Comparison of ENCODE assay signal across 8 cellular contexts in genomic region chr6:129709909-129710721, GRCh38. TPM values are rescaled to one million over a fixed set of nuclear protein-coding genes. Genes with fewer than 3 reads are reported as not detected.
A peak's percentile ranks its signal among the peaks of the same experiment; 100 is the strongest.
DNase-seq lines count a peak whose midpoint lies in the region; ATAC-seq and TF ChIP-seq lines count a peak whose summit lies in the region.

A gene with protein sequence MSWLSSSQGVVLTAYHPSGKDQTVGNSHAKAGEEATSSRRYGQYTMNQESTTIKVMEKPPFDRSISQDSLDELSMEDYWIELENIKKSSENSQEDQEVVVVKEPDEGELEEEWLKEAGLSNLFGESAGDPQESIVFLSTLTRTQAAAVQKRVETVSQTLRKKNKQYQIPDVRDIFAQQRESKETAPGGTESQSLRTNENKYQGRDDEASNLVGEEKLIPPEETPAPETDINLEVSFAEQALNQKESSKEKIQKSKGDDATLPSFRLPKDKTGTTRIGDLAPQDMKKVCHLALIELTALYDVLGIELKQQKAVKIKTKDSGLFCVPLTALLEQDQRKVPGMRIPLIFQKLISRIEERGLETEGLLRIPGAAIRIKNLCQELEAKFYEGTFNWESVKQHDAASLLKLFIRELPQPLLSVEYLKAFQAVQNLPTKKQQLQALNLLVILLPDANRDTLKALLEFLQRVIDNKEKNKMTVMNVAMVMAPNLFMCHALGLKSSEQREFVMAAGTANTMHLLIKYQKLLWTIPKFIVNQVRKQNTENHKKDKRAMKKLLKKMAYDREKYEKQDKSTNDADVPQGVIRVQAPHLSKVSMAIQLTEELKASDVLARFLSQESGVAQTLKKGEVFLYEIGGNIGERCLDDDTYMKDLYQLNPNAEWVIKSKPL (minus strand): TSS chr6:129710177. CDS start chr6:129710136, 41 bp downstream.

- no peak within 1 kb of the TSS for H2AK5ac ChIP-seq in trophoblast cell (ENCODE audit: low read length)

- peak within 1 kb of the TSS; percentile 41 for H3K14ac ChIP-seq in trophoblast cell (ENCODE audit: low read length)

- H3K9me3 ChIP-seq in cardiac muscle cell (ENCODE audit: low read depth) (no peaks in the 10 kb centered on the region), trophoblast cell (ENCODE audit: insufficient read depth, low read depth, low read length) (no peaks in the 10 kb centered on the region)

- H3K27me3 Mint-ChIP-seq in type B pancreatic cell: peaks cover 4% of the 10 kb centered on the region

- H3K36me3 ChIP-seq in cardiac muscle cell (no peaks in the 10 kb centered on the region), trophoblast cell (ENCODE audit: control insufficient read depth in 1 of 2, insufficient read depth in 2 of 2, low read length in 2 of 2) (no peaks in the 10 kb centered on the region)

- H3K4me3 ChIP-seq in cardiac muscle cell (peak within 1 kb of the TSS; percentile 33), trophoblast cell (ENCODE audit: low read depth, low read length) (peak within 1 kb of the TSS; percentile 76)

- peaks cover 2% of the 10 kb centered on the region for H3K79me1 ChIP-seq in trophoblast cell (ENCODE audit: low read length)

- peak; percentile 9; the same call in 1 of the 2 replicates for TF ChIP-seq RAD21 in Ishikawa (IDR thresholded peaks at IDR 0.05; ENCODE audit: low read depth)

- WGBS in trophoblast cell (ENCODE audit: extremely low coverage, insufficient coverage, insufficient read length): no CpG with 5 or more reads among the region's 28 CpGs

- peaks cover 22% of the 10 kb centered on the region for H3K4me1 Mint-ChIP-seq in type B pancreatic cell (ENCODE audit: unreplicated experiment)

- peak; percentile 97 for DNase-seq in Daoy (ENCODE audit: low read depth)
- peak; percentile 80 for DNase-seq in SKM-1 (lab: John Stamatoyannopoulos, UW; ENCODE audit: unreplicated experiment)
- peak; percentile 32 for DNase-seq in activated naive CD8-positive, alpha-beta T cell treated with anti-CD3 and anti-CD28 coated beads, Interleukin-2, amount 50 U/mL, for 16 hours (ENCODE audit: low read depth, low spot score)
- DNase-seq in cardiac muscle cell (ENCODE audit: low read depth in 1 of 2, low spot score in 1 of 2): peak; percentile 91 to 96
- peak; percentile 94 to 95 for DNase-seq in trophoblast cell
- DNase-seq in type B pancreatic cell (ENCODE audit: extremely low spot score, unreplicated experiment): peak; percentile 79

- no peaks in the 10 kb centered on the region for H3K36me3 Mint-ChIP-seq in type B pancreatic cell

- H3K79me2 ChIP-seq in trophoblast cell (ENCODE audit: control insufficient read depth, insufficient read depth, low read length, poor library complexity): peaks cover 4% of the 10 kb centered on the region

- no peak within 1 kb of the TSS for H4K12ac ChIP-seq in trophoblast cell (ENCODE audit: low read depth, low read length)

- no peak for TF ChIP-seq EP300 in Ishikawa (IDR thresholded peaks at IDR 0.05; ENCODE audit: borderline replicate concordance)

- H2BK120ac ChIP-seq in trophoblast cell (ENCODE audit: insufficient read depth, low read length, poor library complexity): peak within 1 kb of the TSS; percentile 40

- peak within 1 kb of the TSS; percentile 70 for H2BK5ac ChIP-seq in trophoblast cell (ENCODE audit: low read depth, low read length, poor library complexity)

- peak within 1 kb of the TSS; percentile 90 for H3K27ac Mint-ChIP-seq in type B pancreatic cell

- peak within 1 kb of the TSS; percentile 68 for H2AFZ ChIP-seq in trophoblast cell (ENCODE audit: insufficient read depth, low read length, poor library complexity)

- no peaks in the 10 kb centered on the region for H3K9me3 Mint-ChIP-seq in type B pancreatic cell

- H3K4me2 ChIP-seq in trophoblast cell (ENCODE audit: low read length): peak within 1 kb of the TSS; percentile 73

- H4K91ac ChIP-seq in trophoblast cell (ENCODE audit: low read depth, low read length): peak within 1 kb of the TSS; percentile 72

- no peak within 1 kb of the TSS for H2BK12ac ChIP-seq in trophoblast cell (ENCODE audit: low read length)

- peak within 1 kb of the TSS; percentile 96 for H3K4me3 Mint-ChIP-seq in type B pancreatic cell

- H3K4ac ChIP-seq in trophoblast cell (ENCODE audit: low read depth, low read length): peak within 1 kb of the TSS; percentile 23

- ATAC-seq in GM21619 (IDR thresholded peaks at IDR 0.05; ENCODE audit: unreplicated experiment): peak; percentile 97

- peak within 1 kb of the TSS; percentile 44 for H3K18ac ChIP-seq in trophoblast cell (ENCODE audit: low read length)

- no peak within 1 kb of the TSS for H3K9ac ChIP-seq in trophoblast cell (ENCODE audit: low read length)

- no peak within 1 kb of the TSS for H3K23ac ChIP-seq in trophoblast cell (ENCODE audit: low read length)

- H3K4me1 ChIP-seq in cardiac muscle cell (ENCODE audit: low read depth): no peaks in the 10 kb centered on the region
- peaks cover 3% of the 10 kb centered on the region in 2 experiments for H3K4me1 ChIP-seq in trophoblast cell (ENCODE audit: control insufficient read depth in 1 of 2, insufficient read depth in 2 of 2, low read length in 2 of 2)

- TF ChIP-seq CTCF in cardiac muscle cell (IDR thresholded peaks at IDR 0.05; ENCODE audit: low read depth, low read length): no peak
- TF ChIP-seq CTCF in type B pancreatic cell (conservative IDR thresholded peaks at IDR 0.05): no peak

- no peaks in the 10 kb centered on the region for H3K27me3 ChIP-seq in cardiac muscle cell
- H3K27me3 ChIP-seq in trophoblast cell (ENCODE audit: insufficient read depth, low read length): no peaks in the 10 kb centered on the region

- peak within 1 kb of the TSS; percentile 59 for H4K8ac ChIP-seq in trophoblast cell (ENCODE audit: low read depth, low read length)

- H3K27ac ChIP-seq in cardiac muscle cell: peak within 1 kb of the TSS; percentile 72
- peak within 1 kb of the TSS; percentile 78 for H3K27ac ChIP-seq in trophoblast cell (ENCODE audit: low read depth, low read length)

TF ChIP-seq in Ishikawa, 13 proteins besides CTCF, POLR2A, EP300 and RAD21:
- peak; percentile 44; the same call in 1 of the 2 replicates for TF ChIP-seq TCF12 (IDR thresholded peaks at IDR 0.05; ENCODE audit: low read depth)
- TF ChIP-seq ZBTB7A (IDR thresholded peaks at IDR 0.05; ENCODE audit: low read depth): no peak
- no peak for TF ChIP-seq YY1 (IDR thresholded peaks at IDR 0.05; ENCODE audit: low read depth)
- TF ChIP-seq CEBPB (IDR thresholded peaks at IDR 0.05): no peak
- TF ChIP-seq CREB1 (IDR thresholded peaks at IDR 0.05; ENCODE audit: low read depth): no peak
- no peak for TF ChIP-seq REST (IDR thresholded peaks at IDR 0.05; ENCODE audit: low read depth)
- 0 out of 2 replicates have a peak, but pooled peaks have one; percentile 29 for TF ChIP-seq TEAD4 (IDR thresholded peaks at IDR 0.05)
- TF ChIP-seq MAX (IDR thresholded peaks at IDR 0.05): peak; percentile 69; the same call in 1 of the 2 replicates
- no peak for TF ChIP-seq EGR1 (IDR thresholded peaks at IDR 0.05)
- 0 out of 2 replicates have a peak, but pooled peaks have one; percentile 11 for TF ChIP-seq FOXM1 (IDR thresholded peaks at IDR 0.05; ENCODE audit: borderline replicate concordance, low read depth)
- no peak for TF ChIP-seq USF1 (IDR thresholded peaks at IDR 0.05)
- TF ChIP-seq TAF1 (IDR thresholded peaks at IDR 0.05; ENCODE audit: low read depth): peak; percentile 64
- no peak; the same call in 1 of the 2 replicates for TF ChIP-seq NFIC (IDR thresholded peaks at IDR 0.05)

RNA-seq across cellular contexts. Expression of the gene that starts here (rescaled TPM):
- 28.7 and 38.9 TPM in 2 replicates for total RNA-seq in Daoy (2014; rRNA removed; shearing (Covaris generic))
- total RNA-seq in cardiac muscle cell: 0.45 and 0.67 TPM in 2 replicates
- 0.25 and 1.3 TPM in 2 replicates for polyA plus RNA-seq in cardiac muscle cell
- 37.1 and 39.9 TPM in 2 replicates for polyA plus RNA-seq in trophoblast cell (2013)
- 9.2 and 12.0 TPM in 2 replicates for total RNA-seq in type B pancreatic cell (ENCODE audit: low replicate concordance)

Comparison
In these comparisons a context has a peak if more than half of its experiments do, and no peak if none do; other contexts are left out.
1. Peak in every context shown above with its lines: DNase-seq, ATAC-seq, H3K4me3 ChIP-seq and H3K27ac ChIP-seq.
2. DNase-seq: peak in every context shown above with its lines; median percentile 97 in Daoy; 94 in trophoblast cell; 94 in cardiac muscle cell; 80 in SKM-1; 79 in type B pancreatic cell; 32 in activated naive CD8-positive, alpha-beta T cell treated with anti-CD3 and anti-CD28 coated beads, Interleukin-2, amount 50 U/mL, for 16 hours.